1 cellular context compared by ENCODE assay signal in the genomic region with DNA sequence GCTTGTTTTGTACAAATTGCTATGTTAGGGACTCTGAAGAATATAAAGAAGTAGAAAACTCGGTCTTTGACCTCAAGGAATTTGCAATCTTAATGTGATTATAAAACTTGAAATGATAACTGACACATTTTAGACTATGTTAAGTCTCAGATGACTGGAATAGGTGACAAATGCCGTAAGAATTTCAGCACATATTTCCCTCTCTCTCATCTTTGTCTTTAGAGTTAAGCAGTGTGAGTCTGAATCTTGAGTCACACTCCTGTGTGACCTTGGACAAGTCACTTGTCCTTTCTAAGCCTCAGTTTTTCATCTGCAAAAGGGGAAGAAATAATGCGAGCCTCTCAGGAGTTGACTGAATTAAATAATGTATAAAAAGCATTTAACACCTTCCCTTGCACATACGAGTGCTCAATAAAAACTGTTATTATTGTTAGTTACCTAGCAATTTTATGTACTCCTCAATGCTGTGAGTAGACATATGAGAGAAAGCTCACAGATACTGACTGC.
TF ChIP-seq lines count a peak whose summit lies in the region.

No MANE protein-coding gene starts in this region.

TF ChIP-seq in IMR-90, 13 proteins besides CTCF, POLR2A, EP300 and RAD21 (continued from another document):
- TF ChIP-seq, protein P1, sequence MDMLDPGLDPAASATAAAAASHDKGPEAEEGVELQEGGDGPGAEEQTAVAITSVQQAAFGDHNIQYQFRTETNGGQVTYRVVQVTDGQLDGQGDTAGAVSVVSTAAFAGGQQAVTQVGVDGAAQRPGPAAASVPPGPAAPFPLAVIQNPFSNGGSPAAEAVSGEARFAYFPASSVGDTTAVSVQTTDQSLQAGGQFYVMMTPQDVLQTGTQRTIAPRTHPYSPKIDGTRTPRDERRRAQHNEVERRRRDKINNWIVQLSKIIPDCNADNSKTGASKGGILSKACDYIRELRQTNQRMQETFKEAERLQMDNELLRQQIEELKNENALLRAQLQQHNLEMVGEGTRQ (IDR thresholded peaks at IDR 0.05; ENCODE audit: low read depth, low read length) = no peak
- TF ChIP-seq MAZ (IDR thresholded peaks at IDR 0.05; ENCODE audit: borderline replicate concordance, low read depth, low read length) = no peak
TF ChIP-seq in IMR-90: peak in this region for 1.
